In genomic region chr1:9490605-9491339, GRCh38 we compare ENCODE assay signal across 8 cellular contexts. TPM values are rescaled to one million over a fixed set of nuclear protein-coding genes. Genes with fewer than 3 reads are reported as not detected.
DNase-seq lines count a peak whose midpoint lies in the region; ATAC-seq and TF ChIP-seq lines count a peak whose summit lies in the region.

No MANE protein-coding gene starts in this region.

- H2BK15ac ChIP-seq in neuronal stem cell (ENCODE audit: low read length) = no peak overlapping the region

- H3K27ac ChIP-seq in neuronal stem cell (replicated peaks; ENCODE audit: low read length) (no peak overlapping the region), stomach (no peak overlapping the region)

- WGBS in neuronal stem cell (ENCODE audit: extremely low coverage in 2 of 2, insufficient read length in 2 of 2, insufficient replicate concordance in 1 of 2), 2 donors = no CpG with 5 or more reads among the region's 20 CpGs
- 39 to 48% (median 43%) methylated on average over 19 to 20 of the region's 20 CpGs for WGBS in stomach, 5 donors

- H3K9ac ChIP-seq in neuronal stem cell (ENCODE audit: low read depth, low read length, poor library complexity) = no peak overlapping the region

- DNase-seq in DMS53 (lab: John Stamatoyannopoulos, UW) (peak; percentile 89), KBM-7 (peak; percentile 82), SHP77 treated with DMSO at 0.1 percent for 48 hours (lab: John Stamatoyannopoulos, UW) (peak; percentile 26), fibroblast of the conjunctiva (ENCODE audit: low read depth) (peak; percentile 72), neuronal stem cell (ENCODE audit: low spot score) (peak; percentile 77), stomach (peak; percentile 94)
- DNase-seq in activated T-helper 9 cell treated with anti-CD3 and anti-CD28 coated beads, Interleukin-2, amount 50 U/mL, for 16 hours (ENCODE audit: low read depth) = peak; percentile 73

- H3K4ac ChIP-seq in neuronal stem cell (ENCODE audit: low read length) = no peak overlapping the region

- H3K9me3 ChIP-seq in neuronal stem cell (replicated peaks in 1 of 2; ENCODE audit: control insufficient read depth in 2 of 2, insufficient read depth in 1 of 2, low read depth in 1 of 2, low read length in 2 of 2) = no peaks in the 10 kb centered on the region
- H3K9me3 ChIP-seq in stomach = no peaks in the 10 kb centered on the region

- H3K4me1 ChIP-seq in neuronal stem cell (ENCODE audit: control insufficient read depth in 2 of 2, insufficient read depth in 1 of 2, low read depth in 1 of 2, low read length in 2 of 2) = peaks cover 0 to 2% of the 10 kb centered on the region in 2 donors
- H3K4me1 ChIP-seq in stomach = peaks cover 6 to 18% (median 9%) of the 10 kb centered on the region in 4 donors

- peak overlapping the region in 1 of 2 donors; percentile 46 for H3K4me3 ChIP-seq in neuronal stem cell (ENCODE audit: low read length in 2 of 2)
- H3K4me3 ChIP-seq in stomach = no peak overlapping the region

- no peak overlapping the region for H2BK12ac ChIP-seq in neuronal stem cell (ENCODE audit: low read length)

- H3K18ac ChIP-seq in neuronal stem cell (ENCODE audit: low read length) = peak overlapping the region; percentile 0

- peak overlapping the region; percentile 73 for H3K23ac ChIP-seq in neuronal stem cell (ENCODE audit: low read depth, low read length, poor library complexity)

- no peak overlapping the region for H3K4me2 ChIP-seq in neuronal stem cell (ENCODE audit: insufficient read depth, low read length, poor library complexity, severe bottlenecking)

- in situ Hi-C loops in KBM-7 (cut with MboI; ENCODE audit: low pct_unique_long_range_greater_than_20kb, low sequenced_read_pairs) = no loop called here

- no peak for ATAC-seq in HG02973 (IDR thresholded peaks at IDR 0.05; ENCODE audit: unreplicated experiment)

- H3K27me3 ChIP-seq in neuronal stem cell (ENCODE audit: control insufficient read depth in 3 of 3, insufficient read depth in 3 of 3, low read depth in 1 of 3, low read length in 3 of 3) (peaks cover 0 to 13% (median 4%) of the 10 kb centered on the region in 3 experiments), stomach (peaks cover 0 to 12% (median 4%) of the 10 kb centered on the region in 3 donors)

- peak in 6 of 7 experiments; percentile 24 to 87 (median 78) for TF ChIP-seq CTCF in stomach (IDR thresholded peaks at IDR 0.05)

- peak overlapping the region; percentile 75 for H2AK5ac ChIP-seq in neuronal stem cell (ENCODE audit: low read depth, low read length)

- no peak for TF ChIP-seq POLR2A in stomach (IDR thresholded peaks at IDR 0.05)

- H4K8ac ChIP-seq in neuronal stem cell (ENCODE audit: low read depth, low read length) = no peak overlapping the region

- H2BK120ac ChIP-seq in neuronal stem cell (ENCODE audit: low read depth, low read length) = no peak overlapping the region

- H3K14ac ChIP-seq in neuronal stem cell (ENCODE audit: low read length) = no peak overlapping the region

- no peak for TF ChIP-seq EP300 in stomach (IDR thresholded peaks at IDR 0.05)

- no peak overlapping the region for H4K91ac ChIP-seq in neuronal stem cell (ENCODE audit: low read depth, low read length, poor library complexity)

- no peak overlapping the region for H2BK5ac ChIP-seq in neuronal stem cell (ENCODE audit: low read length)

- no peaks in the 10 kb centered on the region for H3K36me3 ChIP-seq in neuronal stem cell (replicated peaks in 1 of 2; ENCODE audit: control insufficient read depth in 2 of 2, insufficient read depth in 2 of 2, low read length in 2 of 2)
- H3K36me3 ChIP-seq in stomach = no peaks in the 10 kb centered on the region

- intact Hi-C loops in stomach (cut with DNase I; ENCODE audit: low total_unique reads) = loop anchor here (5.0 kb wide), 2 partner anchors 203 to 223 kb away; no protein-coding TSS in a partner anchor

- H2AFZ ChIP-seq in neuronal stem cell (ENCODE audit: low read length) = no peak overlapping the region

- no peaks in the 10 kb centered on the region for H3K79me1 ChIP-seq in neuronal stem cell (ENCODE audit: low read depth, low read length)

RNA-seq across cellular contexts. Expression of gene SLC25A33, which starts 48.5 kb away (rescaled TPM):
- polyA plus RNA-seq in neuronal stem cell (2013, experiment 1 of 2) = 14.0 TPM
- polyA plus RNA-seq in neuronal stem cell (2013, experiment 2 of 2) = 13.7 TPM
- total RNA-seq in stomach = 10 to 100 TPM in 1 of 5 donors, 1 to 10 TPM in 3, under 1 TPM in 1; 0.58 to 15.2 (median 5.3) TPM
- 1 to 10 TPM; 3.0 to 5.5 (median 5.0) TPM for polyA plus RNA-seq in stomach

Comparison
In these comparisons a context has a peak if more than half of its experiments do, and no peak if none do; other contexts are left out.
1. DNase-seq: peak in every context shown above with its lines; median percentile 94 in stomach; 89 in DMS53; 82 in KBM-7; 77 in neuronal stem cell; 73 in activated T-helper 9 cell treated with anti-CD3 and anti-CD28 coated beads, Interleukin-2, amount 50 U/mL, for 16 hours; 72 in fibroblast of the conjunctiva; 26 in SHP77 treated with DMSO at 0.1 percent for 48 hours.